Comparison of ENCODE assay signal across 27 cellular contexts in the genomic region with DNA sequence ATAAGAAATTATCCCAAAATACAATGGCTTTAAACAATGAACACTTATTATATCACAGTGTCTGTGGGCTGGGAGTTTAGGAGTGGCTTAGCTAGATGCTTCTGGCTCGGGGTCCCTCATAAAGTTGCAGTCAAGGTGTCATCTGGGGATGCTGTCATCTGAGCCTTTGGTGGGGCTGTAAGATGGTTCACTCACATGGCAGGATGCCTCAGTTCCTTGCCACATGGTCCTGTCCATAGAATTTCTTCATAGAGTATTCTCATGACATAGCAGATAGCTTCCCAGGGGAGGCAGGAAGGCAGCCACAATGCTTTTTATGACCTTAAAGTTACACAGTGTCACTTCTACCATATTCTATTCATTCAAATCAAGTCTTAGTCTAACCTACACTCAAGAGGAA. TPM values are rescaled to one million over a fixed set of nuclear protein-coding genes. Genes with fewer than 3 reads are reported as not detected.
"Had no signal": no experiment of that assay in that cellular context is flagged by ENCODE, and none has a peak within 500 bp of the region (broad histone marks: within the 10 kb centered on the region; RNA-seq: fewer than 3 reads in every experiment).

No MANE protein-coding gene starts in this region.

- DNase-seq: stimulated activated CD4-positive, alpha-beta T cell treated with anti-CD3 and anti-CD28 coated beads, Interleukin-2, amount 100 ng/mL, for 48 hours; stimulated activated CD4-positive, alpha-beta T cell treated with anti-CD3 and anti-CD28 coated beads, Interleukin-4, amount 100 ng/mL, for 1 hour; stimulated activated CD4-positive, alpha-beta T cell treated with anti-CD3 and anti-CD28 coated beads, Interleukin-4, amount 100 ng/mL, for 24 hours; stimulated activated CD8-positive, alpha-beta memory T cell treated with anti-CD3 and anti-CD28 coated beads, Interleukin-4, amount 100 ng/mL, for 48 hours; stimulated activated naive B cell treated with anti-CD40 and anti-IgM and Interleukin-4, amounts not matched to agents 10 μg/mL and 1 μg/mL and 100 μg/mL, for 72 hours; stimulated activated naive CD4-positive, alpha-beta T cell; stimulated activated naive CD4-positive, alpha-beta T cell treated with Interleukin-2 at 50 U/mL for 16 hours; stimulated activated naive CD8-positive, alpha-beta T cell treated with anti-CD3 and anti-CD28 coated beads, Interleukin-15, amount 100 ng/mL, for 72 hours; stimulated activated naive CD8-positive, alpha-beta T cell treated with anti-CD3 and anti-CD28 coated beads, Interleukin-15, Interleukin-2, amounts not matched to agents 100 U/mL and 50 U/mL, for 24 hours; stomach; substantia nigra; testis; thyroid gland; tibial artery; transverse colon; upper lobe of left lung; upper lobe of right lung; uterus had no signal

- FAIRE-seq: urothelium cell line had no signal

- H3K36me3 ChIP-seq: stomach, suprapubic skin, thoracic aorta, thyroid gland, tibial artery, tibial nerve, transverse colon, upper lobe of left lung, upper lobe of right lung, uterus, vagina had no signal

- H3K9me3 ChIP-seq: stomach, suprapubic skin, testis, thoracic aorta, thyroid gland, tibial artery, tibial nerve, transverse colon, upper lobe of left lung, upper lobe of right lung, uterus, vagina had no signal

- H3K4me3 ChIP-seq: stomach, suprapubic skin, testis, thoracic aorta, thyroid gland, tibial artery, tibial nerve, transverse colon, upper lobe of left lung, upper lobe of right lung, uterus, vagina had no signal

- H3K4me1 ChIP-seq: suprapubic skin, testis, thyroid gland, tibial artery, upper lobe of left lung, upper lobe of right lung, uterus, vagina had no signal

- ATAC-seq: stimulated activated memory B cell treated with anti-CD40 and anti-IgM and Interleukin-4, amounts not matched to agents 10 μg/mL and 1 μg/mL and 100 μg/mL, for 72 hours; stimulated activated naive CD8-positive, alpha-beta T cell treated with anti-CD3 and anti-CD28 coated beads, Interleukin-15, Interleukin-2, amounts not matched to agents 100 U/mL and 50 U/mL, for 24 hours; upper lobe of right lung had no signal

- H3K27me3 ChIP-seq: stomach, suprapubic skin, testis, thyroid gland, tibial artery, tibial nerve, transverse colon, upper lobe of left lung, upper lobe of right lung, uterus, vagina had no signal

- H3K27ac ChIP-seq: stomach, suprapubic skin, testis, thoracic aorta, thyroid gland, tibial artery, tibial nerve, transverse colon, upper lobe of left lung, upper lobe of right lung, uterus, vagina had no signal

RNA-seq across cellular contexts. Expression of a gene that starts 51.2 kb away (rescaled TPM):
- total RNA-seq: stomach, suprapubic skin, temporal lobe, testis, thoracic aorta, thyroid gland, tibial nerve, transverse colon, upper lobe of left lung, upper lobe of right lung, ureter, urinary bladder, uterus, vagina had no signal
- polyA plus RNA-seq: stomach, urinary bladder had no signal
